ENCODE assay signal across 2 cellular contexts in the genomic region with DNA sequence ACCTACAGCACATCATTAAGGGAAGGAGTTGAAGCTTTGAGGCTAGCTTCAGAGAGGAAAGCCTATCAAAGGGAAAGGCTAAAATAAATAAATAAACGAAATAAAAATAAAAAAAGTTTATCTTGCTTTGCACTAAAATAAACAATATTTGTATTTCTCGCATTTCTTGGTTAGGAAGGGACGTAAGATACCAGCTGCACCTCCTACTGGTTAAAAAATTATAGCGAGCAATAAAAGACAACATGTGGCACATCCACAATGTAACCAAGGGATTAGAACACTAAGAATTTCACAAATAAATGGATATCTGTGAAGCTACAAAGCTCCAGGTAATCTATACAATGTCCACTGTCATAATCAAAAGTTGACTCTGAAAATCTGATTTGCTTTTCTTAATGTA.
TF ChIP-seq lines count a peak whose summit lies in the region.

No MANE protein-coding gene starts in this region.

TF ChIP-seq in SK-N-SH, 30 proteins besides CTCF, POLR2A, EP300 and RAD21 (continued from another document):
- TF ChIP-seq, protein P1, sequence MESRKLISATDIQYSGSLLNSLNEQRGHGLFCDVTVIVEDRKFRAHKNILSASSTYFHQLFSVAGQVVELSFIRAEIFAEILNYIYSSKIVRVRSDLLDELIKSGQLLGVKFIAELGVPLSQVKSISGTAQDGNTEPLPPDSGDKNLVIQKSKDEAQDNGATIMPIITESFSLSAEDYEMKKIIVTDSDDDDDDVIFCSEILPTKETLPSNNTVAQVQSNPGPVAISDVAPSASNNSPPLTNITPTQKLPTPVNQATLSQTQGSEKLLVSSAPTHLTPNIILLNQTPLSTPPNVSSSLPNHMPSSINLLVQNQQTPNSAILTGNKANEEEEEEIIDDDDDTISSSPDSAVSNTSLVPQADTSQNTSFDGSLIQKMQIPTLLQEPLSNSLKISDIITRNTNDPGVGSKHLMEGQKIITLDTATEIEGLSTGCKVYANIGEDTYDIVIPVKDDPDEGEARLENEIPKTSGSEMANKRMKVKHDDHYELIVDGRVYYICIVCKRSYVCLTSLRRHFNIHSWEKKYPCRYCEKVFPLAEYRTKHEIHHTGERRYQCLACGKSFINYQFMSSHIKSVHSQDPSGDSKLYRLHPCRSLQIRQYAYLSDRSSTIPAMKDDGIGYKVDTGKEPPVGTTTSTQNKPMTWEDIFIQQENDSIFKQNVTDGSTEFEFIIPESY (IDR thresholded peaks at IDR 0.05; ENCODE audit: borderline replicate concordance, low read depth), result no peak
- TF ChIP-seq RCOR1 (IDR thresholded peaks at IDR 0.05; ENCODE audit: low read length), result no peak
- TF ChIP-seq TEAD4 (IDR thresholded peaks at IDR 0.05; ENCODE audit: borderline replicate concordance, insufficient read depth), result no peak
- TF ChIP-seq, protein P2, sequence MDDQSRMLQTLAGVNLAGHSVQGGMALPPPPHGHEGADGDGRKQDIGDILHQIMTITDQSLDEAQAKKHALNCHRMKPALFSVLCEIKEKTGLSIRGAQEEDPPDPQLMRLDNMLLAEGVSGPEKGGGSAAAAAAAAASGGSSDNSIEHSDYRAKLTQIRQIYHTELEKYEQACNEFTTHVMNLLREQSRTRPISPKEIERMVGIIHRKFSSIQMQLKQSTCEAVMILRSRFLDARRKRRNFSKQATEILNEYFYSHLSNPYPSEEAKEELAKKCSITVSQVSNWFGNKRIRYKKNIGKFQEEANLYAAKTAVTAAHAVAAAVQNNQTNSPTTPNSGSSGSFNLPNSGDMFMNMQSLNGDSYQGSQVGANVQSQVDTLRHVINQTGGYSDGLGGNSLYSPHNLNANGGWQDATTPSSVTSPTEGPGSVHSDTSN (IDR thresholded peaks at IDR 0.05), result no peak
- TF ChIP-seq TAF1 (IDR thresholded peaks at IDR 0.05; ENCODE audit: borderline replicate concordance, low read depth, low read length), result no peak
- TF ChIP-seq, protein P3, sequence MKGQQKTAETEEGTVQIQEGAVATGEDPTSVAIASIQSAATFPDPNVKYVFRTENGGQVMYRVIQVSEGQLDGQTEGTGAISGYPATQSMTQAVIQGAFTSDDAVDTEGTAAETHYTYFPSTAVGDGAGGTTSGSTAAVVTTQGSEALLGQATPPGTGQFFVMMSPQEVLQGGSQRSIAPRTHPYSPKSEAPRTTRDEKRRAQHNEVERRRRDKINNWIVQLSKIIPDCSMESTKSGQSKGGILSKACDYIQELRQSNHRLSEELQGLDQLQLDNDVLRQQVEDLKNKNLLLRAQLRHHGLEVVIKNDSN (IDR thresholded peaks at IDR 0.05; ENCODE audit: borderline replicate concordance, low read depth), result no peak
- no peak for TF ChIP-seq TCF12 (IDR thresholded peaks at IDR 0.05)
- no peak for TF ChIP-seq NRF1 (IDR thresholded peaks at IDR 0.05; ENCODE audit: low read depth, low read length)

TF ChIP-seq in SK-N-SH treated with all-trans-retinoic acid at 6 μM for 48 hours, 23 proteins besides CTCF, POLR2A, EP300 and RAD21:
- TF ChIP-seq, protein P4, sequence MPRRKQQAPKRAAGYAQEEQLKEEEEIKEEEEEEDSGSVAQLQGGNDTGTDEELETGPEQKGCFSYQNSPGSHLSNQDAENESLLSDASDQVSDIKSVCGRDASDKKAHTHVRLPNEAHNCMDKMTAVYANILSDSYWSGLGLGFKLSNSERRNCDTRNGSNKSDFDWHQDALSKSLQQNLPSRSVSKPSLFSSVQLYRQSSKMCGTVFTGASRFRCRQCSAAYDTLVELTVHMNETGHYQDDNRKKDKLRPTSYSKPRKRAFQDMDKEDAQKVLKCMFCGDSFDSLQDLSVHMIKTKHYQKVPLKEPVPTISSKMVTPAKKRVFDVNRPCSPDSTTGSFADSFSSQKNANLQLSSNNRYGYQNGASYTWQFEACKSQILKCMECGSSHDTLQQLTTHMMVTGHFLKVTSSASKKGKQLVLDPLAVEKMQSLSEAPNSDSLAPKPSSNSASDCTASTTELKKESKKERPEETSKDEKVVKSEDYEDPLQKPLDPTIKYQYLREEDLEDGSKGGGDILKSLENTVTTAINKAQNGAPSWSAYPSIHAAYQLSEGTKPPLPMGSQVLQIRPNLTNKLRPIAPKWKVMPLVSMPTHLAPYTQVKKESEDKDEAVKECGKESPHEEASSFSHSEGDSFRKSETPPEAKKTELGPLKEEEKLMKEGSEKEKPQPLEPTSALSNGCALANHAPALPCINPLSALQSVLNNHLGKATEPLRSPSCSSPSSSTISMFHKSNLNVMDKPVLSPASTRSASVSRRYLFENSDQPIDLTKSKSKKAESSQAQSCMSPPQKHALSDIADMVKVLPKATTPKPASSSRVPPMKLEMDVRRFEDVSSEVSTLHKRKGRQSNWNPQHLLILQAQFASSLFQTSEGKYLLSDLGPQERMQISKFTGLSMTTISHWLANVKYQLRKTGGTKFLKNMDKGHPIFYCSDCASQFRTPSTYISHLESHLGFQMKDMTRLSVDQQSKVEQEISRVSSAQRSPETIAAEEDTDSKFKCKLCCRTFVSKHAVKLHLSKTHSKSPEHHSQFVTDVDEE (CRISPR knock-in tag; IDR thresholded peaks at IDR 0.05), result no peak
